Comparison of ENCODE assay signal across 8 cellular contexts in the genomic region with DNA sequence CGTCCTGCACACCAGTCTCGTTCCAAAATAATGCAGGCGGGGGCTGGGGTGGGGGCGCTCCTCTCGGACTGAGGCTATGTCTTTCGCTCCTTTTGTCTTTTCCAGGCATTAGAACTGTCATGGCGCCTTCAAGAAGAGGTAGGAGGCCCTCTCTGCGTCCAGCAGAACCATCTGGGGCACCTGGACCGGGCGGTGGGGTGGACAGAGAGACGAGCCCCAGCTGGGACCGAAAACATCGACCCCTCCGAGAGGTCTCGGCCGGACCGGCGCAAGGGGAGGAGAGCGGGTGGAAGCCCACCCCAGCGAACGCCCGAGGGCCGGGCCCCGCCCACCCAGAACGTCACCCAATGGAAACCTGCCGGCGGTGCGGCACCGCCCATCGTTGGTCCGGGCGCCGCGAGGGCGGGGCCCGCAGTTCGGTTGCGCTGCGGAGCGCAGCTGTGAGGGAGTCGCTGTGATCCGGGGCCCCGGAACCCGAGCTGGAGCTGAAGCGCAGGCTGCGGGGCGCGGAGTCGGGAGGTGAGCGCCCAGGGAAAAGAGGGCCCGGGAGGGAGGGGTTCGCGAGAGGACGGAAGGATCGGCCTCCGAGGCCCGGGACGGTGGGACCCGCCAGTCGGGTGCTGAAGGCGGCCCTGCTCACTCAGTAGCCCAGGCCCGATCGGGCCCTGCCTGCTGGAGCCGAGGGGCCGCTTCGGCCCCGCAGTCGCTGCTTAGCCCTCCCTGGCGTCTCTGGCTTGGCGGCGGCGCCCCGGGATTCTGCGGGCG. TPM values are rescaled to one million over a fixed set of nuclear protein-coding genes. Genes with fewer than 3 reads are reported as not detected.
DNase-seq lines count a peak whose midpoint lies in the region; ATAC-seq lines count a peak whose summit lies in the region.

A gene (plus strand): TSS at position 419 of the 765 bp plus-strand sequence. CDS start 4,643 bp downstream, outside the sequence.

- DNase-seq in CMK (ENCODE audit: low read depth) (peak; percentile 79), HS-27A (ENCODE audit: low read depth) (peak; percentile 66), lung microvascular endothelial cell (ENCODE audit: low read depth in 2 of 2) (peak; percentile 92)
- peak; percentile 87 for DNase-seq in NK-92 treated with Interleukin-12 subunit alpha and Interleukin-12 subunit beta, amount 100 ng/mL, for 24 hours (lab: John Stamatoyannopoulos, UW)
- DNase-seq in activated CD8-positive, alpha-beta memory T cell treated with anti-CD3 and anti-CD28 coated beads for 24 hours: peak; percentile 97
- peak; percentile 88 for DNase-seq in effector CD4-positive, alpha-beta T cell
- peak; percentile 83 to 87 (median 83) for DNase-seq in stimulated activated CD4-positive, alpha-beta T cell treated with anti-CD3 and anti-CD28 coated beads, TNF-alpha, amount 100 ng/mL, for 4 hours (ENCODE audit: low read depth in 3 of 3)

- peak; percentile 90 for ATAC-seq in GM19467 (IDR thresholded peaks at IDR 0.05; ENCODE audit: unreplicated experiment)

RNA-seq across cellular contexts. Expression of the gene that starts here (rescaled TPM):
- total RNA-seq in lung microvascular endothelial cell: 71.9 and 79.0 TPM in 2 replicates

Comparison
In these comparisons a context has a peak if more than half of its experiments do, and no peak if none do; other contexts are left out.
1. Peak in every context shown above with its lines: DNase-seq and ATAC-seq.